ENCODE assay signal across 17 cellular contexts in the genomic region with DNA sequence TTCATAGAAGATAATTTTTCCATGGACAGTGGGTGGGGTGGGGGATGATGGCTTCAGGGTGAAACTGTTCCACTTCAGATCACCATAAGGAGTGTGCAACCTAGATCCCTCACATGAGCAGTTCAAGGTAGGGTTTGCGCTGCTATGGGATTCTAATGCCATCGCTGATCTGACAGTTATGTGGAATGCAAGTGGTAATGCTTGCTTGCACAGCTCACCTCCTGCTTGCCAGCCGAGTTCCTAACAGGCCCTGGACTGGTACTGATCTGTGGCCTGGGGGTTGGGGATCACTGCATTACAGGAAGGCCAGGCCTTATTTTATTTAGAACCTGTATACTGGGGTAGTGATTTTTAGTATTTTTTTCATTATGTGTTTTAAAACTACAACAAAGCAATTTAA.
"Had no signal": no experiment of that assay in that cellular context is flagged by ENCODE, and none has a peak within 500 bp of the region (broad histone marks: within the 10 kb centered on the region; RNA-seq: fewer than 3 reads in every experiment).

No MANE protein-coding gene starts in this region.

- DNase-seq: activated B cell treated with CpG ODN at 0.5 μM for 24 hours; activated CD4-positive, alpha-beta T cell treated with anti-CD3 and anti-CD28 coated beads for 48 hours; activated CD8-positive, alpha-beta T cell treated with anti-CD3 and anti-CD28 coated beads for 36 hours; activated effector memory CD4-positive, alpha-beta T cell treated with anti-CD3 and anti-CD28 coated beads, Interleukin-2, amount 50 U/mL, for 16 hours; activated T-cell treated with anti-CD3 and anti-CD28 coated beads, Interleukin-2, amount 50 U/mL, for 4 hours; adrenal gland; caudate nucleus; immature natural killer cell; left lung; mesenchymal stem cell; nephron progenitor cell; stimulated activated CD4-positive, alpha-beta T cell treated with anti-CD3 and anti-CD28 coated beads, Interleukin-2, amount 100 ng/mL, for 48 hours; stimulated activated naive B cell treated with anti-CD40 and anti-IgM and Interleukin-4, amounts not matched to agents 10 μg/mL and 1 μg/mL and 100 μg/mL, for 72 hours; tibial artery had no signal

- ATAC-seq: activated CD8-positive, alpha-beta T cell treated with anti-CD3 and anti-CD28 coated beads for 36 hours; activated T-cell treated with anti-CD3 and anti-CD28 coated beads, Interleukin-2, amount 50 U/mL, for 4 hours; esophagus mucosa; left lung; stimulated activated naive B cell treated with anti-CD40 and anti-IgM and Interleukin-4, amounts not matched to agents 10 μg/mL and 1 μg/mL and 100 μg/mL, for 72 hours had no signal

- H3K27me3 ChIP-seq: adrenal gland, left lung, tibial artery had no signal

- FAIRE-seq: colon, urothelium cell line had no signal

- H3K36me3 ChIP-seq: adrenal gland, left lung, tibial artery had no signal

- H3K4me3 ChIP-seq: adrenal gland, left lung, tibial artery had no signal

- H3K27ac ChIP-seq: adrenal gland, left lung, tibial artery had no signal
